In the genomic region with DNA sequence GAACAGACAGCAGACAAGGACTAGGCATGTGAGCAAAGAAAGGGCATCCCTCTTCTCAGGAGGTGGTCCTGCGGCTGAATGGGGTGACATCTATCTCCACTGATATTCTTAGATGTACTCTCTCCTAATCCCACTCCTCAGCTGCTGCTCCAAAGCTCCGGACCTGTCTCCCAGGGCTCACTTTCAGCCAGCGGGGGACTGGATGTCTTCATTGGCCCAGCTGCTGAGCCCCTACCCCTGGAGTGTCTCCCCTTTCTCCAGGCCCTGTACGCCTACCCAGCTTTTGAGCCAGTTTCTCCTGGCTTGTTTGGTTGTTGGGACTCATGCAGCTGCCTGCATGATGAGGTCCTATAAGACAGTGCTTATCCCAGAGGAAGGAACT, we compare ENCODE assay signal across 25 cellular contexts. TPM values are rescaled to one million over a fixed set of nuclear protein-coding genes. Genes with fewer than 3 reads are reported as not detected.
A peak's percentile ranks its signal among the peaks of the same experiment; 100 is the strongest.
DNase-seq lines count a peak whose midpoint lies in the region; ATAC-seq lines count a peak whose summit lies in the region.
"Had no signal": no experiment of that assay in that cellular context is flagged by ENCODE, and none has a peak within 500 bp of the region (broad histone marks: within the 10 kb centered on the region; RNA-seq: fewer than 3 reads in every experiment).

No MANE protein-coding gene starts in this region.

- H3K27ac ChIP-seq in caudate nucleus (ENCODE audit: low read depth, low read length): peak overlapping the region; percentile 96
- H3K27ac ChIP-seq in mesenchymal stem cell (ENCODE audit: low read length, poor library complexity, severe bottlenecking): no peak overlapping the region
- H3K27ac ChIP-seq: GM23248, PC-9, skin epidermis had no signal

- no peak overlapping the region for H4K91ac ChIP-seq in mesenchymal stem cell (ENCODE audit: low read length)

- H3K27ac Mint-ChIP-seq in stimulated activated memory B cell treated with anti-CD40 and anti-IgM and Interleukin-4, amounts not matched to agents 10 μg/mL and 1 μg/mL and 100 μg/mL, for 72 hours: peak overlapping the region; percentile 55
- H3K27ac Mint-ChIP-seq: activated naive CD8-positive, alpha-beta T cell treated with anti-CD3 and anti-CD28 coated beads, Interleukin-2, amount 50 U/mL, for 24 hours; activated T-cell treated with anti-CD3 and anti-CD28 coated beads, Interleukin-2, amount 50 U/mL, for 24 hours; CD4-positive, alpha-beta T cell; T-helper 2 cell treated with Interferon-gamma antibody and Interleukin-4, amounts not matched to agents 5 μg/mL and 100 μg/mL, for 36 hours had no signal

- H3K4me1 ChIP-seq in mesenchymal stem cell (ENCODE audit: control insufficient read depth, insufficient read depth, low read depth, low read length): peaks cover 27% of the 10 kb centered on the region

- H4K8ac ChIP-seq in mesenchymal stem cell (ENCODE audit: low read length): no peak overlapping the region

- H3K27me3 ChIP-seq in mesenchymal stem cell (ENCODE audit: control insufficient read depth in 1 of 2, insufficient read depth in 1 of 2, low read length in 2 of 2): no peaks in the 10 kb centered on the region
- H3K27me3 ChIP-seq: heart left ventricle had no signal

- no peaks in the 10 kb centered on the region for H3K9me3 ChIP-seq in mesenchymal stem cell (ENCODE audit: control insufficient read depth, low read length)
- H3K9me3 ChIP-seq: heart left ventricle had no signal

- H3K4me2 ChIP-seq in mesenchymal stem cell (ENCODE audit: low read length, poor library complexity, severe bottlenecking): no peak overlapping the region
- H3K4me2 ChIP-seq: PC-9 had no signal

- no peak for ATAC-seq in stimulated activated memory B cell treated with anti-CD40 and anti-IgM and Interleukin-4, amounts not matched to agents 10 μg/mL and 1 μg/mL and 100 μg/mL, for 72 hours
- no peak for ATAC-seq in GM18520 (IDR thresholded peaks at IDR 0.05; ENCODE audit: unreplicated experiment)
- ATAC-seq in GM21390 (IDR thresholded peaks at IDR 0.05; ENCODE audit: unreplicated experiment): no peak
- ATAC-seq: activated naive CD8-positive, alpha-beta T cell treated with anti-CD3 and anti-CD28 coated beads, Interleukin-2, amount 50 U/mL, for 24 hours; GM12878; heart left ventricle had no signal

- no peak overlapping the region for H3K4ac ChIP-seq in mesenchymal stem cell (ENCODE audit: low read depth in 1 of 2, low read length in 2 of 2)

- H3K23ac ChIP-seq in mesenchymal stem cell (ENCODE audit: low read length in 2 of 2): no peak overlapping the region

- H3K9me3 Mint-ChIP-seq in stimulated activated memory B cell treated with anti-CD40 and anti-IgM and Interleukin-4, amounts not matched to agents 10 μg/mL and 1 μg/mL and 100 μg/mL, for 72 hours: no peaks in the 10 kb centered on the region
- H3K9me3 Mint-ChIP-seq: activated naive CD8-positive, alpha-beta T cell treated with anti-CD3 and anti-CD28 coated beads, Interleukin-2, amount 50 U/mL, for 24 hours; activated T-cell treated with anti-CD3 and anti-CD28 coated beads, Interleukin-2, amount 50 U/mL, for 24 hours; brain; CD4-positive, alpha-beta T cell; T-helper 2 cell treated with Interferon-gamma antibody and Interleukin-4, amounts not matched to agents 5 μg/mL and 100 μg/mL, for 36 hours had no signal

- DNase-seq in Ammon's horn (ENCODE audit: low spot score) (peak; percentile 3), caudate nucleus (lab: John Stamatoyannopoulos, UW) (no peak), mesenchymal stem cell (no peak), NCI-H2107 (lab: John Stamatoyannopoulos, UW) (no peak), NCI-H1417 treated with DMSO at 0.1 percent for 48 hours (lab: John Stamatoyannopoulos, UW) (no peak)
- DNase-seq: activated CD4-positive, alpha-beta T cell treated with anti-CD3 and anti-CD28 coated beads for 48 hours; activated naive CD8-positive, alpha-beta T cell treated with anti-CD3 and anti-CD28 coated beads, Interleukin-2, amount 50 U/mL, for 24 hours; activated T-cell treated with anti-CD3 and anti-CD28 coated beads, Interleukin-2, amount 50 U/mL, for 24 hours; CD4-positive, alpha-beta T cell; effector memory CD4-positive, alpha-beta T cell; heart left ventricle; mammary epithelial cell; NCI-H1694; NCI-H510A; SHP77; stimulated activated CD4-positive, alpha-beta T cell treated with anti-CD3 and anti-CD28 coated beads, Interleukin-1b, Interleukin-23, amount 100 ng/mL, for 48 hours had no signal

- no peak overlapping the region for H3K4me3 Mint-ChIP-seq in stimulated activated memory B cell treated with anti-CD40 and anti-IgM and Interleukin-4, amounts not matched to agents 10 μg/mL and 1 μg/mL and 100 μg/mL, for 72 hours
- H3K4me3 Mint-ChIP-seq: activated naive CD8-positive, alpha-beta T cell treated with anti-CD3 and anti-CD28 coated beads, Interleukin-2, amount 50 U/mL, for 24 hours; activated T-cell treated with anti-CD3 and anti-CD28 coated beads, Interleukin-2, amount 50 U/mL, for 24 hours; brain; CD4-positive, alpha-beta T cell; T-helper 2 cell treated with Interferon-gamma antibody and Interleukin-4, amounts not matched to agents 5 μg/mL and 100 μg/mL, for 36 hours had no signal

- H3K36me3 ChIP-seq in mesenchymal stem cell (ENCODE audit: control insufficient read depth in 1 of 2, insufficient read depth in 2 of 2, low read depth in 1 of 2, low read length in 2 of 2): no peaks in the 10 kb centered on the region
- H3K36me3 ChIP-seq: heart left ventricle had no signal

- no peak overlapping the region for H2AK5ac ChIP-seq in mesenchymal stem cell (ENCODE audit: low read length, severe bottlenecking)

- H3K36me3 Mint-ChIP-seq in stimulated activated memory B cell treated with anti-CD40 and anti-IgM and Interleukin-4, amounts not matched to agents 10 μg/mL and 1 μg/mL and 100 μg/mL, for 72 hours: no peaks in the 10 kb centered on the region
- H3K36me3 Mint-ChIP-seq: brain had no signal

- no peak overlapping the region for H3K18ac ChIP-seq in mesenchymal stem cell (ENCODE audit: low read depth in 1 of 2, low read length in 2 of 2)

- peak overlapping the region; percentile 38 for H2BK15ac ChIP-seq in mesenchymal stem cell (ENCODE audit: low read depth, poor library complexity, severe bottlenecking)

- peak overlapping the region; percentile 9 for H3K9ac ChIP-seq in mesenchymal stem cell (ENCODE audit: low read length)
- H3K9ac ChIP-seq: GM23248 had no signal

- H3K14ac ChIP-seq in mesenchymal stem cell (ENCODE audit: low read length in 2 of 2): no peak overlapping the region

- no peaks in the 10 kb centered on the region for H3K79me1 ChIP-seq in mesenchymal stem cell (replicated peaks; ENCODE audit: low read length, poor library complexity, severe bottlenecking)

- no peaks in the 10 kb centered on the region for H3K27me3 Mint-ChIP-seq in stimulated activated memory B cell treated with anti-CD40 and anti-IgM and Interleukin-4, amounts not matched to agents 10 μg/mL and 1 μg/mL and 100 μg/mL, for 72 hours
- H3K27me3 Mint-ChIP-seq: activated naive CD8-positive, alpha-beta T cell treated with anti-CD3 and anti-CD28 coated beads, Interleukin-2, amount 50 U/mL, for 24 hours; activated T-cell treated with anti-CD3 and anti-CD28 coated beads, Interleukin-2, amount 50 U/mL, for 24 hours; CD4-positive, alpha-beta T cell had no signal

- peaks cover 73% of the 10 kb centered on the region for H3K4me1 Mint-ChIP-seq in stimulated activated memory B cell treated with anti-CD40 and anti-IgM and Interleukin-4, amounts not matched to agents 10 μg/mL and 1 μg/mL and 100 μg/mL, for 72 hours

- no peak overlapping the region for H3K4me3 ChIP-seq in mesenchymal stem cell (ENCODE audit: insufficient read depth in 1 of 2, low read depth in 1 of 2, low read length in 2 of 2)
- H3K4me3 ChIP-seq: GM12878, GM23248, heart left ventricle, PC-9, skin epidermis had no signal

- no peak overlapping the region for H2BK5ac ChIP-seq in mesenchymal stem cell (ENCODE audit: low read depth, low read length, poor library complexity, severe bottlenecking)

- no peak overlapping the region for H2BK120ac ChIP-seq in mesenchymal stem cell (ENCODE audit: low read depth, low read length)

- 88% methylated on average over 4 of the region's 4 CpGs for WGBS in mesenchymal stem cell

- H2AFZ ChIP-seq in mesenchymal stem cell (ENCODE audit: low read depth, low read length): no peak overlapping the region
- H2AFZ ChIP-seq: GM23248, PC-9 had no signal

- H2BK12ac ChIP-seq in mesenchymal stem cell (ENCODE audit: low read length in 2 of 2): peak overlapping the region in 1 of 2 experiments; percentile 8

RNA-seq across cellular contexts. Expression of a gene that starts 28.8 kb away (rescaled TPM):
- 111 TPM for polyA plus RNA-seq in mesenchymal stem cell (2013, experiment 1 of 2)
- 109 TPM for polyA plus RNA-seq in mesenchymal stem cell (2013, experiment 2 of 2)
